ENCODE assay signal across 1 cellular context in genomic region chr14:59197695-59198262, GRCh38.
TF ChIP-seq lines count a peak whose summit lies in the region.

No MANE protein-coding gene starts in this region.

TF ChIP-seq in IMR-90, 13 proteins besides CTCF, POLR2A, EP300 and RAD21:
- TF ChIP-seq FOS (IDR thresholded peaks at IDR 0.05; ENCODE audit: low read depth, low read length) (no peak), MAZ (IDR thresholded peaks at IDR 0.05; ENCODE audit: borderline replicate concordance, low read depth, low read length) (no peak), USF2 (IDR thresholded peaks at IDR 0.05; ENCODE audit: low read depth, low read length) (no peak), CHD1 (IDR thresholded peaks at IDR 0.05; ENCODE audit: low read depth, low read length) (no peak), NFE2L2 (IDR thresholded peaks at IDR 0.05; ENCODE audit: low read depth, low read length) (no peak), ELK1 (IDR thresholded peaks at IDR 0.05; ENCODE audit: borderline replicate concordance, low read depth, low read length) (no peak), SMC3 (IDR thresholded peaks at IDR 0.05; ENCODE audit: low read depth, low read length) (no peak), BHLHE40 (IDR thresholded peaks at IDR 0.05; ENCODE audit: low read depth, low read length) (no peak), MXI1 (IDR thresholded peaks at IDR 0.05; ENCODE audit: borderline replicate concordance, low read depth, low read length) (no peak), RFX5 (IDR thresholded peaks at IDR 0.05; ENCODE audit: low read depth, low read length) (no peak), CEBPB (IDR thresholded peaks at IDR 0.05; ENCODE audit: low read depth, low read length) (no peak)
